16 cellular contexts compared by ENCODE assay signal in the genomic region with DNA sequence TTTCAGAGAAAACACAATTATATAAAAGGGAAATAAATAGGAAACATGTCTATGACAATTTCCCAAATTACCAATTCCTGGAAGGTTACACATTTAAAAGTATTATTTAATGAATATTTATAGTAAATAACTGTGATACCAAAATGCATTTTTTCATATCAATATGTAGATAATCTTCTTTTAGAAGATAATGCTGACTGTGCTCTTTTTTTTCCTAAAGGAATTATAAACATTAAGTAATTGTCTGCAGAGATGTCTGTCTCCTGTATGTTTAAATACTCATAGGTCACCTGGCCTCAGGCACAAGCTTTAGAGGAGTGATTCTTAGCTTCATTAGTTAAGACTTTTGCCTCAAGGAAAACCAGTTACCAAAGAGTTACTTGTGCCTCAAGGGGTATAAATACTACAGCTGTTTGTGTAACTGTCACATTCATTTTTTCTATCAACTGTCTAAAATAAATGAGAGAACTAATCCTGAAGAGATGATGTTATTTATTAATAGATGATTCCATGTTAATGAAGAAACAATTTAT.
DNase-seq lines count a peak whose midpoint lies in the region; ATAC-seq and TF ChIP-seq lines count a peak whose summit lies in the region.
"Had no signal": no experiment of that assay in that cellular context is flagged by ENCODE, and none has a peak within 500 bp of the region (broad histone marks: within the 10 kb centered on the region; RNA-seq: fewer than 3 reads in every experiment).

No MANE protein-coding gene starts in this region.

- no peak overlapping the region for H2AFZ ChIP-seq in osteoblast (ENCODE audit: low read length)

- H3K27ac ChIP-seq in RWPE2 (ENCODE audit: poor library complexity, severe bottlenecking) (peak overlapping the region; percentile 93), epithelial cell of prostate (peak overlapping the region; percentile 69), osteoblast (ENCODE audit: low read depth, low read length) (peak overlapping the region; percentile 14), transverse colon (no peak overlapping the region), tibial artery (no peak overlapping the region)
- H3K27ac ChIP-seq: suprapubic skin had no signal

- H3K4me1 ChIP-seq in RWPE2 (ENCODE audit: insufficient read depth, poor library complexity, severe bottlenecking) (peaks cover 40% of the 10 kb centered on the region), osteoblast (ENCODE audit: insufficient read depth, low read length) (peaks cover 28% of the 10 kb centered on the region), transverse colon (peaks cover 0 to 2% (median 0%) of the 10 kb centered on the region in 4 donors), tibial artery (peaks cover 0 to 16% (median 2%) of the 10 kb centered on the region in 4 donors)

- peak overlapping the region; percentile 78 for H3K4me2 ChIP-seq in osteoblast (ENCODE audit: insufficient read depth, low read length)

- no peak for TF ChIP-seq POLR2A in transverse colon (IDR thresholded peaks at IDR 0.05)

- no peaks in the 10 kb centered on the region for H4K20me1 ChIP-seq in osteoblast (ENCODE audit: insufficient read depth, low read length)

- ATAC-seq in RWPE2 (ENCODE audit: low read depth), result peak; percentile 59
- no peak for ATAC-seq in HG03439 (IDR thresholded peaks at IDR 0.05; ENCODE audit: unreplicated experiment)

- H3K27me3 ChIP-seq in RWPE2 (ENCODE audit: insufficient read depth, poor library complexity, severe bottlenecking) (no peaks in the 10 kb centered on the region), osteoblast (ENCODE audit: insufficient read depth, low read length) (no peaks in the 10 kb centered on the region), transverse colon (no peaks in the 10 kb centered on the region), tibial artery (no peaks in the 10 kb centered on the region)
- H3K27me3 ChIP-seq: suprapubic skin had no signal

- H3K36me3 ChIP-seq in RWPE2 (ENCODE audit: low read depth) (no peaks in the 10 kb centered on the region), osteoblast (ENCODE audit: insufficient read depth, low read length) (no peaks in the 10 kb centered on the region), transverse colon (no peaks in the 10 kb centered on the region), tibial artery (no peaks in the 10 kb centered on the region)
- H3K36me3 ChIP-seq: suprapubic skin had no signal

- no peak for TF ChIP-seq CTCF in RWPE2 (IDR thresholded peaks at IDR 0.05; ENCODE audit: poor library complexity, severe bottlenecking)
- TF ChIP-seq CTCF in osteoblast (IDR thresholded peaks at IDR 0.05; ENCODE audit: extremely low read depth, low read depth, low read length), result no peak
- no peak for TF ChIP-seq CTCF in transverse colon (IDR thresholded peaks at IDR 0.05)
- no peak for TF ChIP-seq CTCF in tibial artery (IDR thresholded peaks at IDR 0.05)

- H3K9me3 ChIP-seq in RWPE2 (ENCODE audit: severe bottlenecking) (no peaks in the 10 kb centered on the region), osteoblast (ENCODE audit: low read depth, low read length) (no peaks in the 10 kb centered on the region), transverse colon (no peaks in the 10 kb centered on the region), tibial artery (no peaks in the 10 kb centered on the region)
- H3K9me3 ChIP-seq: suprapubic skin had no signal

- intact Hi-C loops in transverse colon (cut with DNase I; ENCODE audit: low total_unique reads) (no loop called here), tibial artery (cut with DNase I; ENCODE audit: low total_unique reads) (no loop called here)

- peaks cover 7% of the 10 kb centered on the region for H3K79me2 ChIP-seq in osteoblast (ENCODE audit: insufficient read depth, low read length)

- in situ Hi-C loops in transverse colon (cut with MboI; ENCODE audit: low pct_ligation_motif_present in 1 of 4, low pct_unique_long_range_greater_than_20kb in 1 of 4, low sequenced_read_pairs in 3 of 4), result loop anchor here in 1 of 4 donors (25.0 kb wide), 1 partner anchor 439 kb away; no protein-coding TSS in a partner anchor

- H3K4me3 ChIP-seq in RWPE2 (ENCODE audit: severe bottlenecking) (no peak overlapping the region), osteoblast (ENCODE audit: insufficient read depth, low read length) (no peak overlapping the region), transverse colon (no peak overlapping the region), tibial artery (no peak overlapping the region)
- H3K4me3 ChIP-seq: suprapubic skin had no signal

- DNase-seq in ELF-1 (ENCODE audit: low read depth, low spot score) (peak; percentile 13), RWPE2 (ENCODE audit: low spot score) (no peak), epithelial cell of prostate (ENCODE audit: low read depth, low spot score) (peak; percentile 14), osteoblast (ENCODE audit: insufficient read length, low spot score, missing footprints) (no peak), transverse colon (no peak), NCI-H1092 treated with DMSO at 0.1 percent for 48 hours (lab: John Stamatoyannopoulos, UW) (no peak), tibial artery (no peak)
- DNase-seq: activated CD4-positive, alpha-beta T cell treated with anti-CD3 and anti-CD28 coated beads, Interleukin-2, amount 50 U/mL, for 1 hour; activated naive CD4-positive, alpha-beta T cell treated with anti-CD3 and anti-CD28 coated beads for 36 hours; activated T-cell treated with anti-CD3 and anti-CD28 coated beads for 4 hours; head of caudate nucleus; NCI-H1092; NCI-H2107; occipital lobe had no signal

- TF ChIP-seq EP300 in transverse colon (IDR thresholded peaks at IDR 0.05; ENCODE audit: low read depth), result no peak

Comparison
In these comparisons a context has a peak if more than half of its experiments do, and no peak if none do; other contexts are left out.
1. DNase-seq: peak in ELF-1 (single experiment) and epithelial cell of prostate (single experiment); none in RWPE2 (single experiment), osteoblast (single experiment), transverse colon (single experiment), NCI-H1092 treated with DMSO at 0.1 percent for 48 hours (single experiment) and tibial artery (0 of 2).
2. H3K27ac ChIP-seq: peak in RWPE2 (single experiment), epithelial cell of prostate (single experiment) and osteoblast (single experiment); none in transverse colon (0 of 4) and tibial artery (0 of 2).